ENCODE assay signal across 23 cellular contexts in the genomic region with DNA sequence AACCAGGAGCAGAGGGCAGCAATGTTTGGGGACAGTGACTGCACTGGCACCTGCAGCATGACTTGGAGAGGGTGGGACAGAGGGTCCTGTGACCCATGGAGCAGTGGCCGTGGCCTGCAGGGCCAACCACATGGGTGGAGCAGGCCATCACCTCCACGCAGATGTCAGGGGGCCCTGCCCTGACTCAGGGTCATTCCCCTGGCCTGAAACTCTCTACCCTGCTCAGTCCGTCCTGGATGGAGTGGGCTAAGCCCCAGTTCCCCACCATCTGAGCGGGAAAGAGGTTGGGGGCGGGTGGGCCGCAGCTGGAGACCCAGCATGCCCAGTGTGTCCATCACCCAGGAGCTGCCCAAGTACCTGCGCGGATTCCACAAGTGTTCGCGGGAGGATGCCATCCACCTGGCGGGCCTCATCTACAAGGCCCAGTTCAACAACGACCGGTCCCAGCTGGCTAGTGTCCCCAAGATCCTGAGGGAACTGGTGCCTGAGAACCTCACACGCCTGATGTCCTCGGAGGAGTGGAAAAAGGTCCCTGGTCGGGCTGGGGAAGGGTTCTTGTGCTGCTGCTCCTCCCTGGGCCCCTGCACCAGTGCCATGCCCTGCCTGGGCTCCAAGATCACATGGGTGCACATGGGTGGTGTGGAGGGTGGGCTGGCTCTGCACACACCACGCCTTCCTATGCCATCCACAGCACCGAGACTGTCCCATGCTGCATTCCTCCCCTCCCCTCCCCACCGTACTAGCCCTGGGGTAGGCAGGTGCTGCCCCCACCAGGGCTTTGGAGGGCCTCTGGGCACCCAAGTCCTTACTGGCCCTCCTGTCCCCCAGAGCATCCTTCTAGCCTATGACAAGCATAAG. TPM values are rescaled to one million over a fixed set of nuclear protein-coding genes. Genes with fewer than 3 reads are reported as not detected.
DNase-seq lines count a peak whose midpoint lies in the region; ATAC-seq and TF ChIP-seq lines count a peak whose summit lies in the region.
"Had no signal": no experiment of that assay in that cellular context is flagged by ENCODE, and none has a peak within 500 bp of the region (broad histone marks: within the 10 kb centered on the region; RNA-seq: fewer than 3 reads in every experiment).

No MANE protein-coding gene starts in this region.

- TF ChIP-seq CTCF in colonic mucosa (IDR thresholded peaks at IDR 0.05) (no peak), transverse colon (IDR thresholded peaks at IDR 0.05) (no peak), body of pancreas (IDR thresholded peaks at IDR 0.05) (no peak), GM10266 (IDR thresholded peaks at IDR 0.05; ENCODE audit: control insufficient read depth, insufficient read depth, low read depth, missing control alignments) (no peak)

- H3K36me3 ChIP-seq in colonic mucosa = no peaks in the 10 kb centered on the region
- H3K36me3 ChIP-seq in mucosa of rectum (ENCODE audit: control insufficient read depth in 2 of 2, insufficient read depth in 2 of 2, low read length in 2 of 2) = peaks cover 10 to 13% of the 10 kb centered on the region in 2 donors
- H3K36me3 ChIP-seq in transverse colon = no peaks in the 10 kb centered on the region
- no peaks in the 10 kb centered on the region for H3K36me3 ChIP-seq in body of pancreas (replicated peaks in 1 of 2; ENCODE audit: insufficient read depth in 1 of 2, low read depth in 2 of 2)
- H3K36me3 ChIP-seq: adrenal gland, cardiac muscle cell, SJCRH30 had no signal

- H3K27ac ChIP-seq in colonic mucosa (no peak overlapping the region), mucosa of rectum (ENCODE audit: low read depth in 2 of 2, low read length in 2 of 2) (peak overlapping the region; percentile 39 to 65), transverse colon (peak overlapping the region in 3 of 4 donors; percentile 24 to 83 (median 37)), body of pancreas (no peak overlapping the region)
- H3K27ac ChIP-seq: adrenal gland, cardiac muscle cell, dorsolateral prefrontal cortex, foreskin keratinocyte, SJCRH30 had no signal

- 93% methylated on average over 17 of the region's 19 CpGs; no CpG with 5 or more reads in 1 of the 2 donors for WGBS in transverse colon (ENCODE audit: low coverage in 1 of 2), 2 donors
- WGBS in body of pancreas, 2 donors = 85% methylated on average over 19 of the region's 19 CpGs; no CpG with 5 or more reads in 1 of the 2 donors

- ATAC-seq in Right ventricle myocardium superior (ENCODE audit: poor library complexity) (no peak), GM18868 (IDR thresholded peaks at IDR 0.05; ENCODE audit: unreplicated experiment) (no peak), body of pancreas (no peak)
- ATAC-seq: A549, foreskin keratinocyte had no signal

- peak; percentile 37 for DNase-seq in Right ventricle myocardium superior
- no peak for DNase-seq in cardiac septum (ENCODE audit: low spot score)
- DNase-seq in colonic mucosa = no peak
- no peak for DNase-seq in transverse colon
- no peak for DNase-seq in body of pancreas
- DNase-seq in GM10266 (ENCODE audit: extremely low spot score) = no peak
- DNase-seq: activated effector memory CD4-positive, alpha-beta T cell treated with anti-CD3 and anti-CD28 coated beads, Interleukin-2, amount 50 U/mL, for 16 hours; adrenal gland; dorsolateral prefrontal cortex; foreskin keratinocyte; KBM-7; MV-4-11; NCI-H1694 treated with DMSO at 0.1 percent for 48 hours; nephron progenitor cell; SJCRH30 had no signal

- TF ChIP-seq EP300 in transverse colon (IDR thresholded peaks at IDR 0.05; ENCODE audit: low read depth) = no peak

- no peak overlapping the region for H3K4me3 ChIP-seq in colonic mucosa
- no peak overlapping the region for H3K4me3 ChIP-seq in mucosa of rectum (ENCODE audit: low read length in 2 of 2)
- H3K4me3 ChIP-seq in transverse colon = no peak overlapping the region
- H3K4me3 ChIP-seq in body of pancreas = no peak overlapping the region
- H3K4me3 ChIP-seq: A549, adrenal gland, cardiac muscle cell, dorsolateral prefrontal cortex, SJCRH30, skin epidermis had no signal

- no peak for TF ChIP-seq POLR2A in transverse colon (IDR thresholded peaks at IDR 0.05)
- no peak for TF ChIP-seq POLR2A in body of pancreas (IDR thresholded peaks at IDR 0.05)

- no peaks in the 10 kb centered on the region for H3K4me1 ChIP-seq in colonic mucosa
- H3K4me1 ChIP-seq in mucosa of rectum (ENCODE audit: control insufficient read depth in 2 of 2, insufficient read depth in 2 of 2, low read length in 2 of 2) = peaks cover 20 to 24% of the 10 kb centered on the region in 2 donors
- H3K4me1 ChIP-seq in transverse colon = peaks cover 0 to 30% (median 12%) of the 10 kb centered on the region in 4 donors
- peaks cover 5% of the 10 kb centered on the region for H3K4me1 ChIP-seq in body of pancreas

- peak overlapping the region; percentile 2 to 26 for H3K9ac ChIP-seq in colonic mucosa (ENCODE audit: low read depth in 2 of 2, low read length in 2 of 2)
- H3K9ac ChIP-seq in mucosa of rectum (ENCODE audit: low read depth in 1 of 2, low read length in 2 of 2) = peak overlapping the region in 1 of 2 donors; percentile 34

- H3K27me3 ChIP-seq in colonic mucosa (no peaks in the 10 kb centered on the region), mucosa of rectum (ENCODE audit: control insufficient read depth in 2 of 2, insufficient read depth in 2 of 2, low read length in 2 of 2) (no peaks in the 10 kb centered on the region), transverse colon (no peaks in the 10 kb centered on the region), body of pancreas (no peaks in the 10 kb centered on the region)
- H3K27me3 ChIP-seq: adrenal gland, cardiac muscle cell, dorsolateral prefrontal cortex, foreskin keratinocyte, SJCRH30 had no signal

- in situ Hi-C loops in transverse colon (cut with MboI; ENCODE audit: low pct_ligation_motif_present in 1 of 4, low pct_unique_long_range_greater_than_20kb in 1 of 4, low sequenced_read_pairs in 3 of 4) = no loop called here

- H3K9me3 ChIP-seq in colonic mucosa (no peaks in the 10 kb centered on the region), mucosa of rectum (ENCODE audit: control insufficient read depth in 2 of 2, low read length in 2 of 2) (no peaks in the 10 kb centered on the region), transverse colon (no peaks in the 10 kb centered on the region), body of pancreas (no peaks in the 10 kb centered on the region)
- H3K9me3 ChIP-seq: A549, adrenal gland, SJCRH30 had no signal

- intact Hi-C loops in Right ventricle myocardium superior (cut with DNase I) = loop anchor here (5.0 kb wide), 1 partner anchor 42 kb away; a partner anchor contains a TSS
- intact Hi-C loops in cardiac septum (cut with DNase I) = no loop called here
- intact Hi-C loops in colonic mucosa (cut with DNase I) = no loop called here
- intact Hi-C loops in transverse colon (cut with DNase I; ENCODE audit: low total_unique reads) = no loop called here
- intact Hi-C loops in body of pancreas (cut with DNase I) = no loop called here

RNA-seq across cellular contexts. Expression of a gene that starts 10.3 kb away (rescaled TPM):
- total RNA-seq in Right ventricle myocardium superior (not detected), cardiac septum (0.19 TPM), colonic mucosa (under 1 TPM; 0.16 to 0.20 TPM), transverse colon (under 1 TPM in 1 of 4 donors, not detected in 3; 0.14 TPM), body of pancreas (under 1 TPM in 1 of 2 donors, not detected in 1; 0.26 TPM)
- total RNA-seq: cardiac muscle cell, epithelial cell of proximal tubule, foreskin keratinocyte, G401, kidney epithelial cell, SJCRH30 had no signal

RNA-seq across cellular contexts. Expression of a gene that starts 39.7 kb away (rescaled TPM):
- 237 TPM for total RNA-seq in Right ventricle myocardium superior
- total RNA-seq in cardiac septum = 207 TPM
- total RNA-seq in colonic mucosa = 10 to 100 TPM in 1 of 2 donors, 1 to 10 TPM in 1; 6.6 to 37.2 TPM
- 100 to 1,000 TPM in 2 of 4 donors, 10 to 100 TPM in 2; 34.5 to 198 (median 91.3) TPM for total RNA-seq in transverse colon
- total RNA-seq in body of pancreas = 10 to 100 TPM in 1 of 2 donors, 1 to 10 TPM in 1; 9.6 to 21.4 TPM

Comparison
In these comparisons a context has a peak if more than half of its experiments do, and no peak if none do; other contexts are left out.
1. H3K27ac ChIP-seq: peak in mucosa of rectum (2 of 2) and transverse colon (3 of 4); none in colonic mucosa (single experiment) and body of pancreas (0 of 4).